In the genomic region with DNA sequence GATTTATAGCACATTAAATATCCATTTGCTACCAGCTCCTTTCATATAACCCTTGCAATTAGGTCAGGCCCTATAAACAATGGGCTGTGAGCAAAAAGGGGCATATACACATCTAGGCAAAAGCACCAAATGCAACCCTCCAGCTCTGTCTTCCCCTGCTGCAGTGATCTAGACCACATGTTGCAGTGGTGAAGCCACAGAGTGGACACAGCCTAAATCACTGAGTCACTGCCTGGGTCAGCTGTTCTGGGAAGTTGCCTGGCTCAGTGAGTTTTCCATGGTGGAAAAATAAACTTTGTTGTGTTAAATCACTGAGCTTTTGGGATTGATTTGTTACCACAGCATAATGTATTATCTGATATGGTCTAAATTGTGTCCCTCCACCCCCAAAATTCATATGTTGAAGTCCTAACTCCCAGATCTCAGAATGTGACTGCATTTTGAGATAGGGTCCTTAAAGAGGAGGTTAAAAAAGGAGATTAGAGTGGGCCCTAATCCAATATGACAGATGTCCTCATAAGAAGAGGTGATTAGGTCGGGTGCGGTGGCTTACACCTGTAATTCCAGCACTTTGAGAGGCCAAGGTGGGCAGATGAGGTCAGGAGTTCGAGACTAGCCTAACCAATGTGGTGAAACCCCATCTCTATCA, we compare ENCODE assay signal across 19 cellular contexts.
DNase-seq lines count a peak whose midpoint lies in the region; ATAC-seq and TF ChIP-seq lines count a peak whose summit lies in the region.
"Had no signal": no experiment of that assay in that cellular context is flagged by ENCODE, and none has a peak within 500 bp of the region (broad histone marks: within the 10 kb centered on the region; RNA-seq: fewer than 3 reads in every experiment).

No MANE protein-coding gene starts in this region.

- ATAC-seq in HG03045 (IDR thresholded peaks at IDR 0.05; ENCODE audit: unreplicated experiment): no peak
- ATAC-seq in HG03039 (IDR thresholded peaks at IDR 0.05; ENCODE audit: unreplicated experiment): no peak
- no peak for ATAC-seq in GM21381 (IDR thresholded peaks at IDR 0.05; ENCODE audit: unreplicated experiment)
- ATAC-seq: activated CD4-positive, alpha-beta T cell treated with anti-CD3 and anti-CD28 coated beads for 36 hours; HCT116; heart right ventricle; stimulated activated effector memory CD8-positive, alpha-beta T cell treated with anti-CD3 and anti-CD28 coated beads, Interleukin-12 subunit alpha, Interleukin-12 subunit beta, amount 100 ng/mL, for 72 hours had no signal

- in situ Hi-C loops in ACHN (cut with HindIII; ENCODE audit: low pct_ligation_motif_present, low pct_unique_long_range_greater_than_20kb, low sequenced_read_pairs) (no loop called here), astrocyte of the spinal cord (cut with HindIII; ENCODE audit: low sequenced_read_pairs) (no loop called here)

- no peak for TF ChIP-seq CTCF in astrocyte of the spinal cord (IDR thresholded peaks at IDR 0.05; ENCODE audit: low read depth, low read length)

- H3K4me3 ChIP-seq in astrocyte of the spinal cord (ENCODE audit: low read depth, low read length): no peak overlapping the region
- H3K4me3 ChIP-seq: heart right ventricle had no signal

- DNase-seq in ACHN (peak; percentile 30), HK-2 (ENCODE audit: unreplicated experiment) (peak; percentile 33), astrocyte of the spinal cord (ENCODE audit: low read depth, low spot score) (peak; percentile 51), iris pigment epithelial cell (ENCODE audit: low read depth) (peak; percentile 71)
- no peak for DNase-seq in stimulated activated CD4-positive, alpha-beta T cell treated with anti-CD3 and anti-CD28 coated beads, Interleukin-12 subunit alpha, Interleukin-12 subunit beta, amount 100 ng/mL, for 4 hours
- DNase-seq: activated CD4-positive, alpha-beta T cell treated with anti-CD3 and anti-CD28 coated beads for 36 hours; activated naive CD4-positive, alpha-beta T cell treated with anti-CD3 and anti-CD28 coated beads, Interleukin-2, amount 10 ng/mL, durations not matched to agents 7 days and 5 days; heart right ventricle; KBM-7; NCI-H1417; NCI-H345; SHP77 treated with DMSO at 0.1 percent for 48 hours; T-helper 2 cell; trophoblast cell had no signal
